In genomic region chr2:190664240-190664639, GRCh38 we compare ENCODE assay signal across 19 cellular contexts. TPM values are rescaled to one million over a fixed set of nuclear protein-coding genes. Genes with fewer than 3 reads are reported as not detected.
DNase-seq lines count a peak whose midpoint lies in the region; ATAC-seq and TF ChIP-seq lines count a peak whose summit lies in the region.
"Had no signal": no experiment of that assay in that cellular context is flagged by ENCODE, and none has a peak within 500 bp of the region (broad histone marks: within the 10 kb centered on the region; RNA-seq: fewer than 3 reads in every experiment).

No MANE protein-coding gene starts in this region.

- no peak overlapping the region for H3K4me3 Mint-ChIP-seq in T-helper 17 cell
- H3K4me3 Mint-ChIP-seq: B cell, IgD-negative memory B cell had no signal

- no peak for DNase-seq in T-helper 17 cell
- DNase-seq in fibroblast of mammary gland (ENCODE audit: low read depth), result peak; percentile 62
- DNase-seq in ACHN, result no peak
- DNase-seq: activated CD8-positive, alpha-beta memory T cell treated with anti-CD3 and anti-CD28 coated beads, Interleukin-2, amount 50 U/mL, for 4 hours; activated gamma-delta T cell; DMS79 treated with DMSO at 0.1 percent for 48 hours; heart left ventricle; NCI-H1436 treated with DMSO at 0.1 percent for 48 hours; occipital lobe; SHP77; T-helper 1 cell; upper lobe of right lung had no signal

- H3K27ac ChIP-seq in HEK293 (ENCODE audit: extremely low read depth, low read depth, low read length), result no peak overlapping the region
- H3K27ac ChIP-seq: heart left ventricle, HL-60, upper lobe of right lung had no signal

- no peaks in the 10 kb centered on the region for H3K27me3 ChIP-seq in skeletal muscle satellite cell (ENCODE audit: control insufficient read depth, insufficient read depth, low read length)
- H3K27me3 ChIP-seq: heart left ventricle, upper lobe of right lung had no signal

- POLR2A ChIA-PET in HEK293 (lab: Yijun Ruan, JAX), result no interaction called here

- H3K27me3 Mint-ChIP-seq in T-helper 17 cell, result no peaks in the 10 kb centered on the region
- H3K27me3 Mint-ChIP-seq: B cell, IgD-negative memory B cell had no signal

- CTCF ChIA-PET in HEK293 (lab: Yijun Ruan, JAX), result no interaction called here

- H3K36me3 ChIP-seq in HEK293 (ENCODE audit: control insufficient read depth in 2 of 2, insufficient read depth in 1 of 2, low read length in 2 of 2) (peaks cover 12 to 15% of the 10 kb centered on the region in 2 experiments), skeletal muscle satellite cell (ENCODE audit: insufficient read depth, low read length) (no peaks in the 10 kb centered on the region)

- no peak overlapping the region for H3K4me3 ChIP-seq in HEK293 (ENCODE audit: low read depth, low read length)
- no peak overlapping the region for H3K4me3 ChIP-seq in fibroblast of mammary gland (ENCODE audit: control insufficient read depth, low read depth, low read length)
- no peak overlapping the region for H3K4me3 ChIP-seq in skeletal muscle satellite cell (ENCODE audit: low read length)
- H3K4me3 ChIP-seq: heart left ventricle, upper lobe of right lung had no signal

- H3K4me1 ChIP-seq in HEK293 (ENCODE audit: control insufficient read depth, insufficient read depth, low read length), result peaks cover 3% of the 10 kb centered on the region; the same call in 1 of the 2 replicates
- H3K4me1 ChIP-seq in skeletal muscle satellite cell (ENCODE audit: control insufficient read depth, insufficient read depth, low read length), result peaks cover 19% of the 10 kb centered on the region

- in situ Hi-C loops in ACHN (cut with HindIII; ENCODE audit: low pct_ligation_motif_present, low pct_unique_long_range_greater_than_20kb, low sequenced_read_pairs), result no loop called here

- H3K36me3 Mint-ChIP-seq in T-helper 17 cell (ENCODE audit: low read depth), result no peaks in the 10 kb centered on the region

- no peak for TF ChIP-seq POLR2A in GM18505 (IDR thresholded peaks at IDR 0.05; ENCODE audit: borderline replicate concordance, extremely low read depth, insufficient read depth, insufficient read length)

- H3K4me1 Mint-ChIP-seq in T-helper 17 cell, result peaks cover 22% of the 10 kb centered on the region

- ATAC-seq in T-helper 17 cell, result no peak
- no peak for ATAC-seq in GM18505 (IDR thresholded peaks at IDR 0.05; ENCODE audit: unreplicated experiment)
- ATAC-seq in esophagus mucosa, result no peak
- ATAC-seq: upper lobe of right lung had no signal

- no peak overlapping the region for H3K9ac ChIP-seq in skeletal muscle satellite cell (ENCODE audit: low read depth, low read length)

- peak overlapping the region; percentile 24 for H3K27ac Mint-ChIP-seq in T-helper 17 cell
- H3K27ac Mint-ChIP-seq: B cell, IgD-negative memory B cell had no signal

- peak overlapping the region; percentile 16 for H3K4me2 ChIP-seq in skeletal muscle satellite cell (ENCODE audit: low read length)

- TF ChIP-seq CTCF in HEK293 (tag by site-specific recombination; IDR thresholded peaks at IDR 0.05) (no peak), fibroblast of mammary gland (conservative IDR thresholded peaks at IDR 0.05; ENCODE audit: control insufficient read depth, insufficient read depth, low read depth, low read length) (no peak)

- no peaks in the 10 kb centered on the region for H3K9me3 ChIP-seq in HEK293 (ENCODE audit: control insufficient read depth, insufficient read depth, low read depth, low read length)
- no peaks in the 10 kb centered on the region for H3K9me3 ChIP-seq in T-helper 17 cell (ENCODE audit: control insufficient read depth, low read length, poor library complexity, severe bottlenecking)
- no peaks in the 10 kb centered on the region for H3K9me3 ChIP-seq in skeletal muscle satellite cell (replicated peaks; ENCODE audit: low read length)
- H3K9me3 ChIP-seq: upper lobe of right lung had no signal

TF ChIP-seq in HEK293, 187 proteins besides CTCF, POLR2A, EP300 and RAD21:
- TF ChIP-seq GLIS1 (tag by site-specific recombination; IDR thresholded peaks at IDR 0.05) (0 out of 2 replicates have a peak, but pooled peaks have one; percentile 32), ZNF580 (tag by site-specific recombination; IDR thresholded peaks at IDR 0.05) (no peak), ZNF366 (tag by site-specific recombination; conservative IDR thresholded peaks at IDR 0.05) (peak; percentile 57; the same call in 1 of the 2 replicates)
TF ChIP-seq in HEK293: peak in this region for 2.

RNA-seq across cellular contexts. Expression of gene NAB1, which starts 15.4 kb away (rescaled TPM):
- total RNA-seq in T-helper 17 cell, result 10 to 100 TPM; 22.0 to 29.0 TPM
- total RNA-seq in skeletal muscle satellite cell (2012; rRNA removed), result 17.3 and 20.3 TPM in 2 replicates
- total RNA-seq in esophagus mucosa, result 45.2 TPM
